ENCODE assay signal across 1 cellular context in the genomic region with DNA sequence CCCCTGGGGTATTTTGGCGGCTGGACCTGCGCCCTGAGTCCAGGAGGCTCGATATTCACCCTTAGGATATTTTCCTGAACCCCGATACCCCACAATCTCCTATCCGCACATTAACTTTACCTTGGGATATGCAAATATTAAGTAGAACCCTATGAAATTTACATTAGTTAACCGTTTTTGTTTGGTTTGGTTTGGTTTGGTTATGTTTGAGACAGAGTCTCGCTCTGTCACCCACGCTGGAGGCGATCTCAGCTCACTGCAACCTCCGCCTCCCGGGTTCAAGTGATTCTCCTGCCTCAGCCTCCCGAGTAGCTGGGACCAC.
TF ChIP-seq lines count a peak whose summit lies in the region.

No MANE protein-coding gene starts in this region.

TF ChIP-seq in WTC11, 78 proteins besides CTCF, POLR2A, EP300 and RAD21 (continued from another document):
- TF ChIP-seq, protein P1, sequence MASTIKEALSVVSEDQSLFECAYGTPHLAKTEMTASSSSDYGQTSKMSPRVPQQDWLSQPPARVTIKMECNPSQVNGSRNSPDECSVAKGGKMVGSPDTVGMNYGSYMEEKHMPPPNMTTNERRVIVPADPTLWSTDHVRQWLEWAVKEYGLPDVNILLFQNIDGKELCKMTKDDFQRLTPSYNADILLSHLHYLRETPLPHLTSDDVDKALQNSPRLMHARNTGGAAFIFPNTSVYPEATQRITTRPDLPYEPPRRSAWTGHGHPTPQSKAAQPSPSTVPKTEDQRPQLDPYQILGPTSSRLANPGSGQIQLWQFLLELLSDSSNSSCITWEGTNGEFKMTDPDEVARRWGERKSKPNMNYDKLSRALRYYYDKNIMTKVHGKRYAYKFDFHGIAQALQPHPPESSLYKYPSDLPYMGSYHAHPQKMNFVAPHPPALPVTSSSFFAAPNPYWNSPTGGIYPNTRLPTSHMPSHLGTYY (CRISPR knock-in tag; IDR thresholded peaks at IDR 0.05): no peak
- TF ChIP-seq NFYB (CRISPR knock-in tag; conservative IDR thresholded peaks at IDR 0.05; ENCODE audit: low read depth): no peak
- no peak for TF ChIP-seq TEAD4 (CRISPR knock-in tag; IDR thresholded peaks at IDR 0.05)
- no peak for TF ChIP-seq GTF2I (CRISPR knock-in tag; conservative IDR thresholded peaks at IDR 0.05)
- TF ChIP-seq, protein P2, sequence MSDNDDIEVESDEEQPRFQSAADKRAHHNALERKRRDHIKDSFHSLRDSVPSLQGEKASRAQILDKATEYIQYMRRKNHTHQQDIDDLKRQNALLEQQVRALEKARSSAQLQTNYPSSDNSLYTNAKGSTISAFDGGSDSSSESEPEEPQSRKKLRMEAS (CRISPR knock-in tag; IDR thresholded peaks at IDR 0.05): 0 out of 2 replicates have a peak, but pooled peaks have one; percentile 2
- no peak for TF ChIP-seq ZNF423 (CRISPR knock-in tag; IDR thresholded peaks at IDR 0.05)
- TF ChIP-seq, protein P3, sequence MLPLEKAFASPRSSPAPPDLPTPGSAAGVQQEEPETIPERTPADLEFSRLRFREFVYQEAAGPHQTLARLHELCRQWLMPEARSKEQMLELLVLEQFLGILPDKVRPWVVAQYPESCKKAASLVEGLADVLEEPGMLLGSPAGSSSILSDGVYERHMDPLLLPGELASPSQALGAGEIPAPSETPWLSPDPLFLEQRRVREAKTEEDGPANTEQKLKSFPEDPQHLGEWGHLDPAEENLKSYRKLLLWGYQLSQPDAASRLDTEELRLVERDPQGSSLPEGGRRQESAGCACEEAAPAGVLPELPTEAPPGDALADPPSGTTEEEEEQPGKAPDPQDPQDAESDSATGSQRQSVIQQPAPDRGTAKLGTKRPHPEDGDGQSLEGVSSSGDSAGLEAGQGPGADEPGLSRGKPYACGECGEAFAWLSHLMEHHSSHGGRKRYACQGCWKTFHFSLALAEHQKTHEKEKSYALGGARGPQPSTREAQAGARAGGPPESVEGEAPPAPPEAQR (CRISPR knock-in tag; IDR thresholded peaks at IDR 0.05): no peak
